In the genomic region with DNA sequence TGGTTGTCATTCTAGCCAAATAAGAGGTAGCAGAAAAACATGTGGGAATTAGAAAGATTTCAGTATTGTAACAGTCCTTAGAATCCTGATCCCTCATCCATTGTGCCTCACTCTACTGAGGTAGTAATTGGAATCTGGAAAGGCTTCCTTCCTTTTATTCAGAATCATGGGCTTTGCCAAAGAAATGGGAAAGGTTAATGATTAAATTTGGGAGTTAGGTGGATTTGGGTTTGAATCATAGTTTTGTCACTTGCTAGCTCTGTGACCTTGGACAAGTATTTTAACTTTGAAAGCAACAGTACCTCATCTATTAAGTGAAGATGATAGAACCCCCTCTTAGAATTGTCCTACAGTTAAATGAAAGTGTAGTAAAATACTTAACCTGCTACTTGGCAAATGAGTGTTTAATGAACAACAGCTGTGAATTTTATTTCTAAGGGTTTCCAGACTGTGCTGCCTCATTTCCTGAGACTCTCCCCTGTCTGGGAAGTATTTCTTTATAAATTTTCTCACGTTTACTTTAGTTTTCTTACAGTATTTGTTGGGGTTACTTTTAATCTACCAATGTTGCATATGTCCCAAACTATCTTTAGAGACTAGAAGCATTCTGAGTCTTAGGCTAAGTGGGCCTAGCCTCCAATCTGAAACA, we compare ENCODE assay signal across 21 cellular contexts. TPM values are rescaled to one million over a fixed set of nuclear protein-coding genes. Genes with fewer than 3 reads are reported as not detected.
DNase-seq lines count a peak whose midpoint lies in the region; ATAC-seq, FAIRE-seq and TF ChIP-seq lines count a peak whose summit lies in the region.
"Had no signal": no experiment of that assay in that cellular context is flagged by ENCODE, and none has a peak within 500 bp of the region (broad histone marks: within the 10 kb centered on the region; RNA-seq: fewer than 3 reads in every experiment).

No MANE protein-coding gene starts in this region.

- H3K27ac ChIP-seq in GM23248 (peak overlapping the region; percentile 66), astrocyte (ENCODE audit: low read depth, low read length) (peak overlapping the region; percentile 9), mesenchymal stem cell (ENCODE audit: low read length, poor library complexity, severe bottlenecking) (peak overlapping the region; percentile 35)

- H2AK5ac ChIP-seq in mesenchymal stem cell (ENCODE audit: low read length, severe bottlenecking): no peak overlapping the region

- no peak overlapping the region for H3K23ac ChIP-seq in mesenchymal stem cell (ENCODE audit: low read length in 2 of 2)

- peak; percentile 44 for DNase-seq in ACHN
- peak; percentile 57 for DNase-seq in GM23248
- DNase-seq in astrocyte (ENCODE audit: low read depth): no peak
- DNase-seq in mesenchymal stem cell: no peak
- no peak for DNase-seq in GDM1 (lab: John Stamatoyannopoulos, UW)
- DNase-seq in activated T-cell treated with anti-CD3 and anti-CD28 coated beads, Interleukin-2, amount 50 U/mL, for 48 hours: no peak
- DNase-seq: C1 segment of cervical spinal cord; DMS79 treated with DMSO at 0.1 percent for 48 hours; KG1; NCI-H1105 treated with DMSO at 0.1 percent for 48 hours; NCI-H1694; NCI-H2081 treated with DMSO at 0.1 percent for 48 hours; NCI-H748 treated with DMSO at 0.1 percent for 48 hours; NK-92 treated with Interleukin-12 subunit alpha and Interleukin-12 subunit beta, amount 100 ng/mL, for 24 hours; SHP77 treated with DMSO at 0.1 percent for 48 hours had no signal

- in situ Hi-C loops in ACHN (cut with HindIII; ENCODE audit: low pct_ligation_motif_present, low pct_unique_long_range_greater_than_20kb, low sequenced_read_pairs) (no loop called here), GM23248 (cut with MboI) (no loop called here)

- H3K4me1 ChIP-seq in GM23248 (ENCODE audit: insufficient read depth) (peaks cover 60% of the 10 kb centered on the region), astrocyte (ENCODE audit: insufficient read depth, low read length) (no peaks in the 10 kb centered on the region), mesenchymal stem cell (ENCODE audit: control insufficient read depth, insufficient read depth, low read depth, low read length) (no peaks in the 10 kb centered on the region)

- TF ChIP-seq CTCF in astrocyte (IDR thresholded peaks at IDR 0.05; ENCODE audit: insufficient read depth, low read depth, low read length): no peak

- 39 to 43% methylated on average over 1 of the region's 1 CpG for WGBS in GM23248 (ENCODE audit: low coverage in 1 of 2, low lambda C conversion rate in 2 of 2, missing lambda C conversion rate in 2 of 2), 2 experiments
- no CpG with 5 or more reads among the region's 1 CpG for WGBS in mesenchymal stem cell

- H4K8ac ChIP-seq in mesenchymal stem cell (ENCODE audit: low read length): no peak overlapping the region

- H2BK5ac ChIP-seq in mesenchymal stem cell (ENCODE audit: low read depth, low read length, poor library complexity, severe bottlenecking): no peak overlapping the region

- H3K18ac ChIP-seq in mesenchymal stem cell (ENCODE audit: low read depth in 1 of 2, low read length in 2 of 2): no peak overlapping the region

- peaks cover 96% of the 10 kb centered on the region for H3F3A ChIP-seq in GM23248 (ENCODE audit: insufficient read depth)

- H3K27ac Mint-ChIP-seq in astrocyte (ENCODE audit: unreplicated experiment): no peak overlapping the region

- H3K4me2 ChIP-seq in GM23248 (ENCODE audit: unreplicated experiment) (peak overlapping the region; percentile 20), astrocyte (ENCODE audit: low read length) (no peak overlapping the region), mesenchymal stem cell (ENCODE audit: low read length, poor library complexity, severe bottlenecking) (no peak overlapping the region)

- H3K9ac ChIP-seq in GM23248 (peak overlapping the region; percentile 43), astrocyte (ENCODE audit: low read length) (no peak overlapping the region), mesenchymal stem cell (ENCODE audit: low read length) (no peak overlapping the region)

- peaks cover 5% of the 10 kb centered on the region for H3K36me3 Mint-ChIP-seq in astrocyte (ENCODE audit: low read depth, unreplicated experiment)

- H3K14ac ChIP-seq in mesenchymal stem cell (ENCODE audit: low read length in 2 of 2): no peak overlapping the region

- H3K4me3 ChIP-seq in GM23248 (no peak overlapping the region), astrocyte (ENCODE audit: insufficient read depth, low read depth, low read length) (no peak overlapping the region), mesenchymal stem cell (ENCODE audit: insufficient read depth in 1 of 2, low read depth in 1 of 2, low read length in 2 of 2) (no peak overlapping the region)

- no peak for FAIRE-seq in astrocyte (lab: Jason Lieb, UNC)
- FAIRE-seq: GM19239, H1, HepG2 had no signal

- no peaks in the 10 kb centered on the region for H3K4me1 Mint-ChIP-seq in astrocyte (ENCODE audit: low read depth, unreplicated experiment)

- H3K4ac ChIP-seq in mesenchymal stem cell (ENCODE audit: low read depth in 1 of 2, low read length in 2 of 2): no peak overlapping the region

- H3K79me2 ChIP-seq in GM23248 (ENCODE audit: insufficient read depth) (peaks cover 70% of the 10 kb centered on the region), astrocyte (ENCODE audit: insufficient read depth, low read length) (peaks cover 5% of the 10 kb centered on the region)

- no peaks in the 10 kb centered on the region for H4K20me1 ChIP-seq in GM23248 (ENCODE audit: insufficient read depth)
- no peaks in the 10 kb centered on the region for H4K20me1 ChIP-seq in astrocyte (ENCODE audit: insufficient read depth, low read length)

- H3K27me3 ChIP-seq in GM23248 (replicated peaks; ENCODE audit: insufficient read depth) (no peaks in the 10 kb centered on the region), astrocyte (ENCODE audit: insufficient read depth, low read length) (no peaks in the 10 kb centered on the region), mesenchymal stem cell (ENCODE audit: control insufficient read depth in 1 of 2, insufficient read depth in 1 of 2, low read length in 2 of 2) (no peaks in the 10 kb centered on the region)

- no peaks in the 10 kb centered on the region for H3K27me3 Mint-ChIP-seq in astrocyte (ENCODE audit: low read depth, unreplicated experiment)

- no peak overlapping the region for H2BK15ac ChIP-seq in mesenchymal stem cell (ENCODE audit: low read depth, poor library complexity, severe bottlenecking)

- ATAC-seq in GM21447 (IDR thresholded peaks at IDR 0.05; ENCODE audit: unreplicated experiment): no peak
- no peak for ATAC-seq in GM21723 (IDR thresholded peaks at IDR 0.05; ENCODE audit: unreplicated experiment)
- ATAC-seq: HepG2 had no signal

- no peaks in the 10 kb centered on the region for H3K9me2 ChIP-seq in GM23248 (ENCODE audit: insufficient read depth)

- H3K9me3 ChIP-seq in GM23248 (ENCODE audit: low read depth) (no peaks in the 10 kb centered on the region), astrocyte (ENCODE audit: insufficient read depth, low read depth, low read length) (no peaks in the 10 kb centered on the region), mesenchymal stem cell (ENCODE audit: control insufficient read depth, low read length) (no peaks in the 10 kb centered on the region)

- H2AFZ ChIP-seq in GM23248 (no peak overlapping the region), astrocyte (ENCODE audit: low read depth, low read length) (no peak overlapping the region), mesenchymal stem cell (ENCODE audit: low read depth, low read length) (no peak overlapping the region)

- H2BK120ac ChIP-seq in mesenchymal stem cell (ENCODE audit: low read depth, low read length): no peak overlapping the region

- peaks cover 11% of the 10 kb centered on the region for H3K79me1 ChIP-seq in mesenchymal stem cell (replicated peaks; ENCODE audit: low read length, poor library complexity, severe bottlenecking)

- H3K36me3 ChIP-seq in GM23248 (ENCODE audit: low read depth): peaks cover 97% of the 10 kb centered on the region
- peaks cover 73% of the 10 kb centered on the region for H3K36me3 ChIP-seq in astrocyte (ENCODE audit: insufficient read depth, low read length)
- H3K36me3 ChIP-seq in mesenchymal stem cell (ENCODE audit: control insufficient read depth in 1 of 2, insufficient read depth in 2 of 2, low read depth in 1 of 2, low read length in 2 of 2): peaks cover 7 to 97% of the 10 kb centered on the region in 2 experiments

- H4K91ac ChIP-seq in mesenchymal stem cell (ENCODE audit: low read length): no peak overlapping the region

- no peak overlapping the region for H2BK12ac ChIP-seq in mesenchymal stem cell (ENCODE audit: low read length in 2 of 2)

- H3K9me3 Mint-ChIP-seq in astrocyte (ENCODE audit: unreplicated experiment): no peaks in the 10 kb centered on the region

- no peak overlapping the region for H3K4me3 Mint-ChIP-seq in astrocyte (ENCODE audit: unreplicated experiment)

RNA-seq across cellular contexts. Expression of gene SPDL1, which starts 11.7 kb away (rescaled TPM):
- total RNA-seq in GM23248 (2014; rRNA removed; shearing (Covaris generic)): 123 and 215 TPM in 2 replicates
- 177 TPM in 2 replicates for polyA plus RNA-seq in GM23248 (2016; fragmentation: Nextera tagmentation; extraction: Ambion mirVana)
- total RNA-seq in astrocyte: 20.2 and 27.0 TPM in 2 replicates
- 27.2 TPM for polyA plus RNA-seq in mesenchymal stem cell (2013, experiment 1 of 2)
- polyA plus RNA-seq in mesenchymal stem cell (2013, experiment 2 of 2): 25.2 TPM

RNA-seq across cellular contexts. Expression of gene DOCK2, which starts 41.8 kb away (rescaled TPM):
- total RNA-seq in GM23248 (2014; rRNA removed; shearing (Covaris generic)): 10.4 and 12.1 TPM in 2 replicates
- 5.4 and 6.5 TPM in 2 replicates for polyA plus RNA-seq in GM23248 (2016; fragmentation: Nextera tagmentation; extraction: Ambion mirVana)
- total RNA-seq in astrocyte: 0.43 and 0.66 TPM in 2 replicates
- polyA plus RNA-seq in mesenchymal stem cell (2013, experiment 1 of 2): 1.5 TPM
- polyA plus RNA-seq in mesenchymal stem cell (2013, experiment 2 of 2): 1.2 TPM
- total RNA-seq: G401, HepG2 had no signal
- polyA plus RNA-seq: HepG2 had no signal

Comparison
In these comparisons a context has a peak if more than half of its experiments do, and no peak if none do; other contexts are left out.
1. DNase-seq: peak in ACHN (single experiment) and GM23248 (single experiment); none in astrocyte (single experiment), mesenchymal stem cell (single experiment), GDM1 (single experiment) and activated T-cell treated with anti-CD3 and anti-CD28 coated beads, Interleukin-2, amount 50 U/mL, for 48 hours (0 of 2).
2. H3K27ac ChIP-seq: peak in every context shown above with its lines; median percentile 66 in GM23248; 35 in mesenchymal stem cell; 9 in astrocyte.